ENCODE assay signal across 8 cellular contexts in genomic region chr9:38392235-38393127, GRCh38. TPM values are rescaled to one million over a fixed set of nuclear protein-coding genes. Genes with fewer than 3 reads are reported as not detected.
A peak's percentile ranks its signal among the peaks of the same experiment; 100 is the strongest.
DNase-seq lines count a peak whose midpoint lies in the region; ATAC-seq and TF ChIP-seq lines count a peak whose summit lies in the region.

ALDH1B1 (plus strand) TSS chr9:38392702; CDS start chr9:38395749, 3,047 bp downstream.

- peaks cover 0 to 12% of the 10 kb centered on the region in 2 donors for H3K4me1 ChIP-seq in left lung

- CTCF ChIA-PET in activated CD4-positive, alpha-beta T cell treated with anti-CD3 and anti-CD28 coated beads for 36 hours (lab: Charles Lee) = interaction anchor here (0.7 to 1.2 kb wide), 3 partner anchors 40 to 513 kb away, joined by 3 to 4 read pairs (median 3); no protein-coding TSS in a partner anchor

- no peaks in the 10 kb centered on the region for H3K27me3 ChIP-seq in left lung

- intact Hi-C loops in activated CD4-positive, alpha-beta T cell treated with anti-CD3 and anti-CD28 coated beads for 36 hours (cut with DNase I, micrococcal nuclease) = loop anchor here (1.0 to 5.0 kb wide), 4 partner anchors 40 to 488 kb away; partner anchors contain the start of gene SLC25A51 (in 1 of the 2)
- intact Hi-C loops in left lung (cut with DNase I) = no loop called here

- peak within 1 kb of the TSS; percentile 75 to 87 for H3K4me3 ChIP-seq in left lung

- peak within 1 kb of the TSS; percentile 83 for H3K27ac Mint-ChIP-seq in activated CD4-positive, alpha-beta T cell treated with anti-CD3 and anti-CD28 coated beads for 36 hours

- peaks cover 13% of the 10 kb centered on the region for H3K4me1 Mint-ChIP-seq in activated CD4-positive, alpha-beta T cell treated with anti-CD3 and anti-CD28 coated beads for 36 hours

- H3K9me3 Mint-ChIP-seq in activated CD4-positive, alpha-beta T cell treated with anti-CD3 and anti-CD28 coated beads for 36 hours (ENCODE audit: low read depth) = no peaks in the 10 kb centered on the region

- H3K36me3 ChIP-seq in left lung = peaks cover 0 to 20% of the 10 kb centered on the region in 2 donors

- H3K36me3 Mint-ChIP-seq in activated CD4-positive, alpha-beta T cell treated with anti-CD3 and anti-CD28 coated beads for 36 hours (ENCODE audit: low read depth) = peaks cover 28% of the 10 kb centered on the region

- DNase-seq in AG20443 (ENCODE audit: low spot score) (peak; percentile 98), NCI-H446 treated with DMSO at 0.1 percent for 48 hours (lab: John Stamatoyannopoulos, UW) (peak; percentile 45), dedifferentiated amniotic fluid mesenchymal stem cell (ENCODE audit: extremely low spot score) (peak; percentile 72), left lung (peak; percentile 89 to 98)
- DNase-seq in activated CD4-positive, alpha-beta T cell treated with anti-CD3 and anti-CD28 coated beads for 36 hours = peak; percentile 81
- DNase-seq in stimulated activated CD4-positive, alpha-beta T cell treated with anti-CD3 and anti-CD28 coated beads, Interleukin-4, amount 100 ng/mL, for 1 hour = peak; percentile 64

- no peaks in the 10 kb centered on the region for H3K9me3 ChIP-seq in left lung

- TF ChIP-seq CTCF in left lung (IDR thresholded peaks at IDR 0.05) = peak in 1 of 2 donors; percentile 22

- ATAC-seq in GM18868 (IDR thresholded peaks at IDR 0.05; ENCODE audit: unreplicated experiment) = peak; percentile 97
- ATAC-seq in HG03097 (IDR thresholded peaks at IDR 0.05; ENCODE audit: low FRiP score, unreplicated experiment) = peak; percentile 98
- peak; percentile 99 for ATAC-seq in activated CD4-positive, alpha-beta T cell treated with anti-CD3 and anti-CD28 coated beads for 36 hours
- peak; percentile 99 for ATAC-seq in left lung

- POLR2A ChIA-PET in activated CD4-positive, alpha-beta T cell treated with anti-CD3 and anti-CD28 coated beads for 36 hours (lab: Charles Lee) = interaction anchor here (0.7 kb wide), 1 partner anchor 35 kb away, joined by 3 read pairs; no protein-coding TSS in a partner anchor

- peak within 1 kb of the TSS; percentile 91 for H3K4me3 Mint-ChIP-seq in activated CD4-positive, alpha-beta T cell treated with anti-CD3 and anti-CD28 coated beads for 36 hours

- H3K27ac ChIP-seq in left lung = peak within 1 kb of the TSS in 1 of 2 donors; percentile 55

- H3K27me3 Mint-ChIP-seq in activated CD4-positive, alpha-beta T cell treated with anti-CD3 and anti-CD28 coated beads for 36 hours = peaks cover 6% of the 10 kb centered on the region

RNA-seq across cellular contexts. Expression of gene ALDH1B1, which starts in this region (rescaled TPM):
- total RNA-seq in activated CD4-positive, alpha-beta T cell treated with anti-CD3 and anti-CD28 coated beads for 36 hours = 10 to 100 TPM; 20.3 to 21.8 TPM
- total RNA-seq in left lung = 10 to 100 TPM; 18.3 to 27.1 TPM

Comparison
In these comparisons a context has a peak if more than half of its experiments do, and no peak if none do; other contexts are left out.
1. DNase-seq: peak in every context shown above with its lines; median percentile 98 in AG20443; 94 in left lung; 81 in activated CD4-positive, alpha-beta T cell treated with anti-CD3 and anti-CD28 coated beads for 36 hours; 72 in dedifferentiated amniotic fluid mesenchymal stem cell; 64 in stimulated activated CD4-positive, alpha-beta T cell treated with anti-CD3 and anti-CD28 coated beads, Interleukin-4, amount 100 ng/mL, for 1 hour; 45 in NCI-H446 treated with DMSO at 0.1 percent for 48 hours.
2. intact Hi-C loops: an anchor here in activated CD4-positive, alpha-beta T cell treated with anti-CD3 and anti-CD28 coated beads for 36 hours (1.0 to 5.0 kb wide); none called in left lung.